ENCODE assay signal across 16 cellular contexts in the genomic region with DNA sequence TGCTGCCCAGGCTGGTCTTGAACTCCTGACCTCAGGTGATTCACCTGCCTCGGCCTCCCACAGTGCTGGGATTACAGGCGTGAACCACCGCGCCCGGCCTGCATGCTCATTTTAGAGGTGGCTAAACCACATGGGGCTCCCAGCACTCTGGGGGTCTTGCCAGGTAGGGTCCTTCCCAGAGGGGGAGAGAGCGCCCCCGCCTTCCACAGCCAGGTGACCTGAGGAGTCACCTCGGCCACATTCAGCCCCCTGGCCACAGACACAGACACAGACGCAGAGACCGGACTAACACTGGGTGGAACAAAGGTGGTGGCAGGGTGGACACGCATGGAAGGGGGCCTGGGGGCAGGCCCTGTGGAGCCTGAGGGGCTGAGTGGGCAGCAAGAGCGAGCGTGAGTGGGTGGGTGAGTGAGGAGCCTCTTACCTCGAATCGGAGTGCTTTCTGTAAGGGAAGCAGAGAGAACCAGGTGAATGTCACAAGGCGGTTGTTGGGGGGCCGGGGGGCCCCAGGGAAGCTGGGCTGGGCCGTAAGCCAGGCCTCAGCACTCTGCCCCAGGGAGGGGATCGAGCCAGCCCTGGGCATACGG.
DNase-seq lines count a peak whose midpoint lies in the region; ATAC-seq and TF ChIP-seq lines count a peak whose summit lies in the region.
"Had no signal": no experiment of that assay in that cellular context is flagged by ENCODE, and none has a peak within 500 bp of the region (broad histone marks: within the 10 kb centered on the region; RNA-seq: fewer than 3 reads in every experiment).

No MANE protein-coding gene starts in this region.

- in situ Hi-C loops in mammary epithelial cell (cut with MboI; ENCODE audit: low sequenced_read_pairs in 2 of 2), result no loop called here

- WGBS in mammary epithelial cell (ENCODE audit: low coverage, missing lambda C conversion rate), result 66% methylated on average over 13 of the region's 20 CpGs
- WGBS in thymus, result 94% methylated on average over 20 of the region's 20 CpGs

- H3K9ac ChIP-seq in mammary epithelial cell (ENCODE audit: insufficient read depth, low read length), result no peak overlapping the region

- H3K36me3 ChIP-seq in HEK293 (ENCODE audit: control insufficient read depth in 2 of 2, insufficient read depth in 1 of 2, low read length in 2 of 2), result peaks cover 5 to 30% of the 10 kb centered on the region in 2 experiments
- H3K36me3 ChIP-seq in mammary epithelial cell (ENCODE audit: insufficient read depth, low read length), result no peaks in the 10 kb centered on the region
- H3K36me3 ChIP-seq in thymus (ENCODE audit: control insufficient read depth, insufficient read depth), result peaks cover 3% of the 10 kb centered on the region

- no peak for ATAC-seq in T-cell (replicated peaks in 1 of 4)
- ATAC-seq: K562 had no signal

- no peaks in the 10 kb centered on the region for H3K9me3 ChIP-seq in HEK293 (ENCODE audit: control insufficient read depth, insufficient read depth, low read depth, low read length)
- H3K9me3 ChIP-seq in mammary epithelial cell (replicated peaks; ENCODE audit: insufficient read depth, low read length), result no peaks in the 10 kb centered on the region
- peaks cover 2% of the 10 kb centered on the region for H3K9me3 ChIP-seq in thymus (ENCODE audit: control insufficient read depth)

- DNase-seq in mammary epithelial cell (no peak), mesothelial cell of epicardium (ENCODE audit: low spot score in 2 of 2, unreplicated experiment in 2 of 2) (no peak), T-cell (no peak), ecto neural progenitor cell (ENCODE audit: low spot score) (no peak), NCI-H2107 treated with DMSO at 0.1 percent for 48 hours (lab: John Stamatoyannopoulos, UW; ENCODE audit: unreplicated experiment) (no peak)
- DNase-seq: CD8-positive, alpha-beta memory T cell; DMS79 treated with DMSO at 0.1 percent for 48 hours; MV-4-11; NCI-H1417 treated with DMSO at 0.1 percent for 48 hours; NCI-H1930; NCI-H2171; NCI-H446 had no signal

- POLR2A ChIA-PET in HEK293 (lab: Yijun Ruan, JAX) (no interaction called here), T-cell (lab: Charles Lee) (no interaction called here)

- H3K27ac ChIP-seq in HEK293 (ENCODE audit: extremely low read depth, low read depth, low read length) (no peak overlapping the region), mammary epithelial cell (ENCODE audit: insufficient read depth, low read depth, low read length) (no peak overlapping the region), thymus (ENCODE audit: low read depth) (peak overlapping the region; percentile 48)
- H3K27ac ChIP-seq: SK-N-MC had no signal

- H4K20me1 ChIP-seq in mammary epithelial cell (ENCODE audit: insufficient read depth, low read length), result no peaks in the 10 kb centered on the region

- H3K27ac Mint-ChIP-seq in mesothelial cell of epicardium (peak overlapping the region; percentile 93), T-cell (no peak overlapping the region)

- peaks cover 55% of the 10 kb centered on the region for H3K36me3 Mint-ChIP-seq in mesothelial cell of epicardium
- H3K36me3 Mint-ChIP-seq in T-cell, result peaks cover 6% of the 10 kb centered on the region

- no peaks in the 10 kb centered on the region for H3K79me2 ChIP-seq in mammary epithelial cell (ENCODE audit: insufficient read depth, low read length)

- CTCF ChIA-PET in HEK293 (lab: Yijun Ruan, JAX) (no interaction called here), mammary epithelial cell (lab: Charles Lee; ENCODE audit: low non-redundant PET) (no interaction called here), T-cell (lab: Charles Lee) (no interaction called here)

- H3K4me3 Mint-ChIP-seq in mesothelial cell of epicardium (no peak overlapping the region), T-cell (no peak overlapping the region)
- H3K4me3 Mint-ChIP-seq: CD8-positive, alpha-beta memory T cell had no signal

- no TSS peak for BruUV-seq in mammary epithelial cell (replicated peaks; lab: Mats Ljungman, UMichigan)

- intact Hi-C loops in mammary epithelial cell (cut with micrococcal nuclease), result no loop called here

- H3K4me1 ChIP-seq in HEK293 (ENCODE audit: control insufficient read depth, insufficient read depth, low read length) (no peaks in the 10 kb centered on the region), mammary epithelial cell (ENCODE audit: insufficient read depth, low read length) (peaks cover 10% of the 10 kb centered on the region), thymus (ENCODE audit: control insufficient read depth, insufficient read depth, low read length) (no peaks in the 10 kb centered on the region)

- H3K4me3 ChIP-seq in HEK293 (ENCODE audit: low read depth, low read length) (no peak overlapping the region), mammary epithelial cell (replicated peaks in 1 of 3; ENCODE audit: insufficient read depth in 1 of 3, low read depth in 2 of 3, low read length in 3 of 3) (no peak overlapping the region), thymus (ENCODE audit: low read length) (no peak overlapping the region)
- H3K4me3 ChIP-seq: K562, SK-N-MC had no signal

- peaks cover 8% of the 10 kb centered on the region for H3K4me1 Mint-ChIP-seq in mesothelial cell of epicardium
- no peaks in the 10 kb centered on the region for H3K4me1 Mint-ChIP-seq in T-cell
- H3K4me1 Mint-ChIP-seq: CD8-positive, alpha-beta memory T cell had no signal

- H3K4me2 ChIP-seq in mammary epithelial cell (ENCODE audit: insufficient read depth, low read depth, low read length), result peak overlapping the region; percentile 39

- dilution Hi-C loops in mammary epithelial cell (cut with HindIII; ENCODE audit: low sequenced_read_pairs), result no loop called here

- H2AFZ ChIP-seq in mammary epithelial cell (ENCODE audit: low read depth, low read length), result peak overlapping the region; percentile 63

- H3K27me3 Mint-ChIP-seq in mesothelial cell of epicardium (ENCODE audit: low read depth) (no peaks in the 10 kb centered on the region), T-cell (no peaks in the 10 kb centered on the region)

- no peak for TF ChIP-seq CTCF in HEK293 (tag by site-specific recombination; IDR thresholded peaks at IDR 0.05)
- TF ChIP-seq CTCF in mammary epithelial cell (conservative IDR thresholded peaks at IDR 0.05 in 1 of 2, IDR thresholded peaks at IDR 0.05 in 1 of 2; ENCODE audit: extremely low read depth in 1 of 2, insufficient read depth in 1 of 2, low read depth in 1 of 2, low read length in 2 of 2), result no peak
- TF ChIP-seq CTCF in mesothelial cell of epicardium (IDR thresholded peaks at IDR 0.05; ENCODE audit: unreplicated experiment), result no peak

- H3K9me3 Mint-ChIP-seq in mesothelial cell of epicardium, result peaks cover 9% of the 10 kb centered on the region
- peaks cover 3 to 14% (median 4%) of the 10 kb centered on the region in 3 donors for H3K9me3 Mint-ChIP-seq in T-cell

- H3K27me3 ChIP-seq in mammary epithelial cell (ENCODE audit: insufficient read depth, low read length) (no peaks in the 10 kb centered on the region), thymus (ENCODE audit: control insufficient read depth, insufficient read depth) (no peaks in the 10 kb centered on the region)

TF ChIP-seq in HEK293, 187 proteins besides CTCF, POLR2A, EP300 and RAD21:
- TF ChIP-seq ZNF341 (tag by site-specific recombination; IDR thresholded peaks at IDR 0.05; ENCODE audit: low read depth) (no peak), ZFHX2 (tag by site-specific recombination; conservative IDR thresholded peaks at IDR 0.05) (peak; percentile 51; the same call in 1 of the 2 replicates)
TF ChIP-seq in HEK293: peak in this region for 1.
